ENCODE assay signal across 8 cellular contexts in the genomic region with DNA sequence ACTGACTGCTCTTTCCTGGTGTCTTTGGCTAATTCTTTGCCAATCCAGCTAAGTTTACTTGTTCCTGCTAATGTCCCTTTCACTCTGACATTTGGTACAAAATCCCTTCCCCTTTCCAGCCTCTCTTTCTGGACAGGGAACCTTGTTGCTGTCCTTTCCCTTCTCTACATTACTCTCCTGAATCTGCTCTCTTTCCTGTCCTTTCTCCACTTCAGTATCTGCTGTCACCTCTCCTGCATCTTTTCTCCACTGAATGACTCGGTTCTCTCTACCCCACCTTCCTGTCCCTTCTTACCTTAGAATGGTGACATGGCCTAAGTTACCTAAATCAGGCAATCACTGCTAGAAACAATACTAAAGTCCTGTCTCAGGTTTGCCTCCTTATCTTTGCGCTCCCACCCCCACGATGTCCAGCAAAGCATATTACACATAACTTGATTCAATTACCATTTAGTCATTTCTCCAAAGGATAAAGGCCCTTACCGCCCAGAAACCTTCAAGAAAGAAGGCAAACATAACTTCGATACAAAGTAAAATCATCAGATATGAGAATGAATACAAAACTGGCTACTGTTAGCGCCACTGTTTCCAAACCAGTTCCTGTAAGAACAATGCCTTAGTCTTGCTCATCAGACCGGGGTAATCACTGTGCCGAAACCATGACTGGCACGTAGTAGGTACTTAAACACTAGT. TPM values are rescaled to one million over a fixed set of nuclear protein-coding genes. Genes with fewer than 3 reads are reported as not detected.
DNase-seq lines count a peak whose midpoint lies in the region; ATAC-seq and TF ChIP-seq lines count a peak whose summit lies in the region.

No MANE protein-coding gene starts in this region.

- H3K4me2 ChIP-seq in hepatocyte, result peak overlapping the region; percentile 94

- no peaks in the 10 kb centered on the region for H3K27me3 ChIP-seq in HAP-1 (ENCODE audit: low read depth)
- H3K27me3 ChIP-seq in WERI-Rb-1 (ENCODE audit: insufficient read depth, low read depth, severe bottlenecking), result no peaks in the 10 kb centered on the region
- H3K27me3 ChIP-seq in hepatocyte, result no peaks in the 10 kb centered on the region
- H3K27me3 ChIP-seq in spleen (replicated peaks in 1 of 7), result no peaks in the 10 kb centered on the region

- H3K27ac ChIP-seq in WERI-Rb-1, result peak overlapping the region; percentile 87
- peak overlapping the region; percentile 81 for H3K27ac ChIP-seq in hepatocyte
- H3K27ac ChIP-seq in spleen, result peak overlapping the region in 7 of 8 donors; percentile 90 to 98 (median 94)

- peaks cover 21% of the 10 kb centered on the region for H4K20me1 ChIP-seq in hepatocyte (ENCODE audit: insufficient read depth, poor library complexity, severe bottlenecking)

- peak in 1 of 2 experiments; percentile 8 for DNase-seq in HAP-1 (ENCODE audit: low spot score in 2 of 2)
- DNase-seq in WERI-Rb-1, result no peak
- DNase-seq in hepatocyte (ENCODE audit: low spot score), result no peak
- DNase-seq in spleen, result no peak
- DNase-seq in NCI-H69 (lab: John Stamatoyannopoulos, UW), result no peak
- DNase-seq in D341Med (ENCODE audit: low spot score), result no peak

- in situ Hi-C loops in HAP-1 (cut with MboI; ENCODE audit: low sequenced_read_pairs), result no loop called here

- H3K9me2 ChIP-seq in hepatocyte (replicated peaks; ENCODE audit: insufficient read depth), result no peaks in the 10 kb centered on the region

- WGBS in hepatocyte (ENCODE audit: low lambda C conversion rate, missing lambda C conversion rate), result 5% methylated on average over 9 of the region's 9 CpGs
- WGBS in spleen, 5 donors, result 3 to 7% (median 4%) methylated on average over 9 of the region's 9 CpGs

- H2AFZ ChIP-seq in hepatocyte, result peak overlapping the region; percentile 91

- H3K79me2 ChIP-seq in hepatocyte, result peaks cover 54% of the 10 kb centered on the region

- no peak for ATAC-seq in GM21723 (IDR thresholded peaks at IDR 0.05; ENCODE audit: unreplicated experiment)
- ATAC-seq in GM18870 (IDR thresholded peaks at IDR 0.05; ENCODE audit: unreplicated experiment), result no peak

- intact Hi-C loops in spleen (cut with DNase I; ENCODE audit: low total_unique reads), result loop anchor here (5.0 kb wide), 1 partner anchor 144 kb away; the partner anchor contains the start of gene RAB28

- no peak for TF ChIP-seq POLR2A in spleen (IDR thresholded peaks at IDR 0.05)

- H3K9me3 ChIP-seq in HAP-1 (no peaks in the 10 kb centered on the region), WERI-Rb-1 (ENCODE audit: severe bottlenecking) (no peaks in the 10 kb centered on the region), hepatocyte (ENCODE audit: low read depth) (no peaks in the 10 kb centered on the region), spleen (no peaks in the 10 kb centered on the region)

- H3K4me1 ChIP-seq in HAP-1 (peaks cover 7% of the 10 kb centered on the region), hepatocyte (ENCODE audit: insufficient read depth) (peaks cover 9% of the 10 kb centered on the region), spleen (peaks cover 19 to 65% (median 55%) of the 10 kb centered on the region in 6 donors)

- no peak for TF ChIP-seq CTCF in WERI-Rb-1 (IDR thresholded peaks at IDR 0.05; ENCODE audit: low read depth, low read length)
- TF ChIP-seq CTCF in hepatocyte (IDR thresholded peaks at IDR 0.05; ENCODE audit: poor library complexity), result no peak
- no peak for TF ChIP-seq CTCF in spleen (IDR thresholded peaks at IDR 0.05 in 8 of 11, conservative IDR thresholded peaks at IDR 0.05 in 3 of 11)

- H3K4me3 ChIP-seq in HAP-1 (peak overlapping the region; percentile 88), WERI-Rb-1 (ENCODE audit: low read depth, low read length) (peak overlapping the region; percentile 91), hepatocyte (peak overlapping the region; percentile 92), spleen (peak overlapping the region; percentile 77 to 95 (median 81))

- H3K36me3 ChIP-seq in HAP-1 (replicated peaks) (no peaks in the 10 kb centered on the region; the same call in 1 of the 2 replicates), WERI-Rb-1 (no peaks in the 10 kb centered on the region; the same call in 1 of the 2 replicates), hepatocyte (replicated peaks; ENCODE audit: insufficient read depth, low read depth) (no peaks in the 10 kb centered on the region), spleen (peaks cover 0 to 10% (median 0%) of the 10 kb centered on the region in 6 donors)

RNA-seq across cellular contexts. Expression of gene BOD1L1, which starts 0.9 kb away (rescaled TPM):
- 29.1 and 29.5 TPM in 2 replicates for total RNA-seq in hepatocyte
- polyA plus RNA-seq in hepatocyte, result 11.9 and 14.7 TPM in 2 replicates
- total RNA-seq in spleen, result 10 to 100 TPM; 64.5 to 83.3 (median 74.3) TPM
- polyA plus RNA-seq in spleen, result 10 to 100 TPM; 16.2 to 17.1 (median 16.3) TPM
